In the genomic region with DNA sequence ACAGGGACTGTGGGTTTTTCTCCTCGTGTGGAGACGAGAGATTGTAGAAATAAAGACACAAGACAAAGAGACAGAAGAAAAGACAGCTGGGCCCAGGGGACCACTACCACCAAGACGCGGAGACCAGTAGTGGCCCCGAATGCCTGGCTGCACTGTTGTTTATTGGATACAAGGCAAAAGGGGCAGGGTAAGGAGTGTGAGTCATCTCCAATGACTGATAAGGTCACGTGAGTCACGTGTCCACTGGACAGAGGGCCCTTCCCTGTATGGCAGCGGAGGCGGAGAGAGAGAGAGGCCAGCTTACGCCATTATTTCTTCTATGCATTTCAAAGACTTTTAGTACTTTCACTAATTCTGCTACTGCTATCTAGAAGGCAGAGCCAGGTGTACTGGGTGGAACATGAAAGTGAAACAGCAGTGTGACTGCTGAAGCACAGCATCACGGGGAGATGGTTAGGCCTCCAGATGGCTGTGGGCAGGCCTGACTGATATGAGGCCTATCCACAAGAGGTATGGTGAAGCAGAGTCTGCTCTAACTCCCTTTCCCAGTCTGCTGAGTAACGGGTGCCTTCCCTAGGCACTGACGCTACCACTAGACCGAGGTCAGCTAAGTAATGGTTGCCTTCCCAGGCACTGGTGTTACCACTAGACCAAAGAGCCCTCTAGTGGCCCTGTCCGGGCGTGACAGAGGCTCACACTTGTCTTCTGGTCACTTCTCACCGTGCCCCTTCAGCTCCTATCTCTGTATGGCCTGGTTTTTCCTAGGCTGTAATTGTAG, we compare ENCODE assay signal across 1 cellular context.
TF ChIP-seq lines count a peak whose summit lies in the region.

No MANE protein-coding gene starts in this region.

TF ChIP-seq in GM12878, 131 proteins besides CTCF, POLR2A, EP300 and RAD21 (continued from another document):
- TF ChIP-seq, protein P1, sequence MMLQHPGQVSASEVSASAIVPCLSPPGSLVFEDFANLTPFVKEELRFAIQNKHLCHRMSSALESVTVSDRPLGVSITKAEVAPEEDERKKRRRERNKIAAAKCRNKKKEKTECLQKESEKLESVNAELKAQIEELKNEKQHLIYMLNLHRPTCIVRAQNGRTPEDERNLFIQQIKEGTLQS (IDR thresholded peaks at IDR 0.05; ENCODE audit: borderline replicate concordance, extremely low read depth, low read depth, low read length) = peak; percentile 56; the same call in 1 of the 2 replicates
- TF ChIP-seq MXI1 (IDR thresholded peaks at IDR 0.05; ENCODE audit: low read depth, low read length) (peak; percentile 35), NBN (IDR thresholded peaks at IDR 0.05) (peak; percentile 97), EED (IDR thresholded peaks at IDR 0.05; ENCODE audit: low read depth) (peak; percentile 94), CREB1 (IDR thresholded peaks at IDR 0.05; ENCODE audit: low read depth) (peak; percentile 22; the same call in 1 of the 2 replicates), DPF2 (IDR thresholded peaks at IDR 0.05) (peak; percentile 47; the same call in 1 of the 2 replicates), ZNF207 (IDR thresholded peaks at IDR 0.05; ENCODE audit: borderline replicate concordance) (peak; percentile 84; the same call in 1 of the 2 replicates), PAX5 (IDR thresholded peaks at IDR 0.05; ENCODE audit: borderline replicate concordance, low read depth, low read length) (peak; percentile 81; the same call in 1 of the 2 replicates), ATF7 (IDR thresholded peaks at IDR 0.05; ENCODE audit: low read depth) (peak; percentile 91), FOXK2 (IDR thresholded peaks at IDR 0.05) (peak; percentile 74), NR2F1 (conservative IDR thresholded peaks at IDR 0.05) (peak; percentile 45; the same call in 1 of the 2 replicates), RELA (IDR thresholded peaks at IDR 0.05; ENCODE audit: borderline replicate concordance, partially characterized antibody) (peak; percentile 30), BACH1 (IDR thresholded peaks at IDR 0.05; ENCODE audit: borderline replicate concordance) (peak; percentile 91; the same call in 1 of the 2 replicates), CBX5 (IDR thresholded peaks at IDR 0.05; ENCODE audit: low read depth) (peak; percentile 75; the same call in 1 of the 2 replicates), FOXM1 (IDR thresholded peaks at IDR 0.05; ENCODE audit: low read depth, low read length) (0 out of 2 replicates have a peak, but pooled peaks have one; percentile 71), MEF2B (IDR thresholded peaks at IDR 0.05; ENCODE audit: partially characterized antibody, poor library complexity, severe bottlenecking) (peak; percentile 77), HDGF (IDR thresholded peaks at IDR 0.05) (peak; percentile 96), BCL11A (IDR thresholded peaks at IDR 0.05; ENCODE audit: low read depth, low read length) (peak; percentile 73)
- TF ChIP-seq, protein P2, sequence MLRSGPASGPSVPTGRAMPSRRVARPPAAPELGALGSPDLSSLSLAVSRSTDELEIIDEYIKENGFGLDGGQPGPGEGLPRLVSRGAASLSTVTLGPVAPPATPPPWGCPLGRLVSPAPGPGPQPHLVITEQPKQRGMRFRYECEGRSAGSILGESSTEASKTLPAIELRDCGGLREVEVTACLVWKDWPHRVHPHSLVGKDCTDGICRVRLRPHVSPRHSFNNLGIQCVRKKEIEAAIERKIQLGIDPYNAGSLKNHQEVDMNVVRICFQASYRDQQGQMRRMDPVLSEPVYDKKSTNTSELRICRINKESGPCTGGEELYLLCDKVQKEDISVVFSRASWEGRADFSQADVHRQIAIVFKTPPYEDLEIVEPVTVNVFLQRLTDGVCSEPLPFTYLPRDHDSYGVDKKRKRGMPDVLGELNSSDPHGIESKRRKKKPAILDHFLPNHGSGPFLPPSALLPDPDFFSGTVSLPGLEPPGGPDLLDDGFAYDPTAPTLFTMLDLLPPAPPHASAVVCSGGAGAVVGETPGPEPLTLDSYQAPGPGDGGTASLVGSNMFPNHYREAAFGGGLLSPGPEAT (IDR thresholded peaks at IDR 0.05; ENCODE audit: low read depth) = peak; percentile 87
- TF ChIP-seq, protein P3, sequence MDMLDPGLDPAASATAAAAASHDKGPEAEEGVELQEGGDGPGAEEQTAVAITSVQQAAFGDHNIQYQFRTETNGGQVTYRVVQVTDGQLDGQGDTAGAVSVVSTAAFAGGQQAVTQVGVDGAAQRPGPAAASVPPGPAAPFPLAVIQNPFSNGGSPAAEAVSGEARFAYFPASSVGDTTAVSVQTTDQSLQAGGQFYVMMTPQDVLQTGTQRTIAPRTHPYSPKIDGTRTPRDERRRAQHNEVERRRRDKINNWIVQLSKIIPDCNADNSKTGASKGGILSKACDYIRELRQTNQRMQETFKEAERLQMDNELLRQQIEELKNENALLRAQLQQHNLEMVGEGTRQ (IDR thresholded peaks at IDR 0.05; ENCODE audit: borderline replicate concordance, low read depth, low read length) = peak; percentile 64
- TF ChIP-seq, protein P4, sequence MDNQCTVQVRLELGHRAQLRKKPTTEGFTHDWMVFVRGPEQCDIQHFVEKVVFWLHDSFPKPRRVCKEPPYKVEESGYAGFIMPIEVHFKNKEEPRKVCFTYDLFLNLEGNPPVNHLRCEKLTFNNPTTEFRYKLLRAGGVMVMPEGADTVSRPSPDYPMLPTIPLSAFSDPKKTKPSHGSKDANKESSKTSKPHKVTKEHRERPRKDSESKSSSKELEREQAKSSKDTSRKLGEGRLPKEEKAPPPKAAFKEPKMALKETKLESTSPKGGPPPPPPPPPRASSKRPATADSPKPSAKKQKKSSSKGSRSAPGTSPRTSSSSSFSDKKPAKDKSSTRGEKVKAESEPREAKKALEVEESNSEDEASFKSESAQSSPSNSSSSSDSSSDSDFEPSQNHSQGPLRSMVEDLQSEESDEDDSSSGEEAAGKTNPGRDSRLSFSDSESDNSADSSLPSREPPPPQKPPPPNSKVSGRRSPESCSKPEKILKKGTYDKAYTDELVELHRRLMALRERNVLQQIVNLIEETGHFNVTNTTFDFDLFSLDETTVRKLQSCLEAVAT (IDR thresholded peaks at IDR 0.05) = peak; percentile 95
- TF ChIP-seq, protein P5, sequence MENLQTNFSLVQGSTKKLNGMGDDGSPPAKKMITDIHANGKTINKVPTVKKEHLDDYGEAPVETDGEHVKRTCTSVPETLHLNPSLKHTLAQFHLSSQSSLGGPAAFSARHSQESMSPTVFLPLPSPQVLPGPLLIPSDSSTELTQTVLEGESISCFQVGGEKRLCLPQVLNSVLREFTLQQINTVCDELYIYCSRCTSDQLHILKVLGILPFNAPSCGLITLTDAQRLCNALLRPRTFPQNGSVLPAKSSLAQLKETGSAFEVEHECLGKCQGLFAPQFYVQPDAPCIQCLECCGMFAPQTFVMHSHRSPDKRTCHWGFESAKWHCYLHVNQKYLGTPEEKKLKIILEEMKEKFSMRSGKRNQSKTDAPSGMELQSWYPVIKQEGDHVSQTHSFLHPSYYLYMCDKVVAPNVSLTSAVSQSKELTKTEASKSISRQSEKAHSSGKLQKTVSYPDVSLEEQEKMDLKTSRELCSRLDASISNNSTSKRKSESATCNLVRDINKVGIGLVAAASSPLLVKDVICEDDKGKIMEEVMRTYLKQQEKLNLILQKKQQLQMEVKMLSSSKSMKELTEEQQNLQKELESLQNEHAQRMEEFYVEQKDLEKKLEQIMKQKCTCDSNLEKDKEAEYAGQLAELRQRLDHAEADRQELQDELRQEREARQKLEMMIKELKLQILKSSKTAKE (IDR thresholded peaks at IDR 0.05; ENCODE audit: low read depth, poor library complexity, severe bottlenecking) = peak; percentile 91
